Comparison of ENCODE assay signal across 8 cellular contexts in genomic region chr18:24397694-24398365, GRCh38. TPM values are rescaled to one million over a fixed set of nuclear protein-coding genes. Genes with fewer than 3 reads are reported as not detected.
DNase-seq lines count a peak whose midpoint lies in the region; ATAC-seq and TF ChIP-seq lines count a peak whose summit lies in the region.

Gene OSBPL1A (minus strand): TSS chr18:24397824. CDS start chr18:24377533, 20,291 bp downstream.

- no peak for TF ChIP-seq RAD21 in neural cell (conservative IDR thresholded peaks at IDR 0.05)

- intact Hi-C loops in activated naive CD4-positive, alpha-beta T cell treated with anti-CD3 and anti-CD28 coated beads for 36 hours (cut with micrococcal nuclease): loop anchor here (1.0 to 10.0 kb wide), 7 partner anchors 15 to 957 kb away; partner anchors contain the start of genes IMPACT, RMC1 and ZNF521

- no peaks in the 10 kb centered on the region for H3K9me3 ChIP-seq in neural cell (ENCODE audit: low read length)

- H3K4me2 ChIP-seq in neural cell (ENCODE audit: low read length): peak within 1 kb of the TSS; percentile 78

- no peaks in the 10 kb centered on the region for H3K36me3 ChIP-seq in neural cell (ENCODE audit: insufficient read depth, low read length)

- no peak within 1 kb of the TSS for H3K27ac Mint-ChIP-seq in activated naive CD4-positive, alpha-beta T cell treated with anti-CD3 and anti-CD28 coated beads for 36 hours

- TF ChIP-seq CTCF in foreskin keratinocyte (conservative IDR thresholded peaks at IDR 0.05) (peak; percentile 24), neural cell (IDR thresholded peaks at IDR 0.05; ENCODE audit: poor library complexity, severe bottlenecking) (no peak)

- H3K4me1 Mint-ChIP-seq in activated naive CD4-positive, alpha-beta T cell treated with anti-CD3 and anti-CD28 coated beads for 36 hours (ENCODE audit: low read depth): peaks cover 18% of the 10 kb centered on the region

- no peaks in the 10 kb centered on the region for H3F3A ChIP-seq in neural cell (ENCODE audit: insufficient read depth, low read length, poor library complexity, severe bottlenecking)

- H3K9me2 ChIP-seq in neural cell (ENCODE audit: insufficient read depth, low read length): no peaks in the 10 kb centered on the region

- DNase-seq in A172 (ENCODE audit: low spot score): peak; percentile 93
- DNase-seq in NAMALWA (ENCODE audit: low spot score): peak; percentile 61
- peak; percentile 94 for DNase-seq in SK-N-DZ (ENCODE audit: low spot score)
- peak; percentile 88 for DNase-seq in activated naive CD4-positive, alpha-beta T cell treated with anti-CD3 and anti-CD28 coated beads for 36 hours
- peak; percentile 71 to 83 for DNase-seq in foreskin keratinocyte
- peak; percentile 85 for DNase-seq in stimulated activated naive CD8-positive, alpha-beta T cell treated with anti-CD3 and anti-CD28 coated beads, Interleukin-15, Interleukin-2, amounts not matched to agents 100 U/mL and 50 U/mL, for 24 hours

- ATAC-seq in GM19463 (IDR thresholded peaks at IDR 0.05; ENCODE audit: unreplicated experiment) (peak; percentile 72), foreskin keratinocyte (peak; percentile 92)
- ATAC-seq in stimulated activated naive CD8-positive, alpha-beta T cell treated with anti-CD3 and anti-CD28 coated beads, Interleukin-15, Interleukin-2, amounts not matched to agents 100 U/mL and 50 U/mL, for 24 hours: peak; percentile 86

- H2AFZ ChIP-seq in neural cell (ENCODE audit: low read depth, low read length): peak within 1 kb of the TSS; percentile 93

- no peaks in the 10 kb centered on the region for H3K27me3 ChIP-seq in foreskin keratinocyte
- no peaks in the 10 kb centered on the region for H3K27me3 ChIP-seq in neural cell (ENCODE audit: insufficient read depth, low read depth, low read length)

- no peaks in the 10 kb centered on the region for H3K36me3 Mint-ChIP-seq in activated naive CD4-positive, alpha-beta T cell treated with anti-CD3 and anti-CD28 coated beads for 36 hours (ENCODE audit: low read depth)

- peak within 1 kb of the TSS; percentile 41 for H3K27ac ChIP-seq in foreskin keratinocyte
- H3K27ac ChIP-seq in neural cell (ENCODE audit: low read length): peak within 1 kb of the TSS; percentile 57

- peaks cover 4% of the 10 kb centered on the region for H3K79me2 ChIP-seq in neural cell (replicated peaks; ENCODE audit: insufficient read depth, low read length)

- CTCF ChIA-PET in activated naive CD4-positive, alpha-beta T cell treated with anti-CD3 and anti-CD28 coated beads for 36 hours (lab: Charles Lee): interaction anchor here (0.8 to 2.2 kb wide), 8 partner anchors 28 to 91 kb away, joined by 3 to 9 read pairs (median 4); no protein-coding TSS in a partner anchor

- peak within 1 kb of the TSS; percentile 78 for H3K9ac ChIP-seq in neural cell (ENCODE audit: low read length)

- H4K20me1 ChIP-seq in neural cell (ENCODE audit: insufficient read depth): no peaks in the 10 kb centered on the region

- H3K4me3 Mint-ChIP-seq in activated naive CD4-positive, alpha-beta T cell treated with anti-CD3 and anti-CD28 coated beads for 36 hours: peak within 1 kb of the TSS; percentile 76

- TF ChIP-seq EP300 in neural cell (conservative IDR thresholded peaks at IDR 0.05; ENCODE audit: poor library complexity, severe bottlenecking): no peak

- H3K27me3 Mint-ChIP-seq in activated naive CD4-positive, alpha-beta T cell treated with anti-CD3 and anti-CD28 coated beads for 36 hours (ENCODE audit: low read depth): peaks cover 15% of the 10 kb centered on the region

- peaks cover 8% of the 10 kb centered on the region for H3K4me1 ChIP-seq in foreskin keratinocyte

- H3K9me3 Mint-ChIP-seq in activated naive CD4-positive, alpha-beta T cell treated with anti-CD3 and anti-CD28 coated beads for 36 hours: no peaks in the 10 kb centered on the region

- peak within 1 kb of the TSS; percentile 98 for H3K4me3 ChIP-seq in neural cell (ENCODE audit: low read length)

TF ChIP-seq in neural cell, 6 proteins besides CTCF, POLR2A, EP300 and RAD21:
- TF ChIP-seq SMC3 (conservative IDR thresholded peaks at IDR 0.05; ENCODE audit: poor library complexity) (no peak), EZH2 (IDR thresholded peaks at IDR 0.05; ENCODE audit: borderline replicate concordance, insufficient read depth, low read length, poor library complexity, severe bottlenecking) (no peak), TAF1 (IDR thresholded peaks at IDR 0.05; ENCODE audit: low read depth) (peak; percentile 22), MXI1 (conservative IDR thresholded peaks at IDR 0.05; ENCODE audit: poor library complexity, severe bottlenecking) (no peak), POLR2AphosphoS5 (IDR thresholded peaks at IDR 0.05) (peak; percentile 67)
- TF ChIP-seq, protein P1, sequence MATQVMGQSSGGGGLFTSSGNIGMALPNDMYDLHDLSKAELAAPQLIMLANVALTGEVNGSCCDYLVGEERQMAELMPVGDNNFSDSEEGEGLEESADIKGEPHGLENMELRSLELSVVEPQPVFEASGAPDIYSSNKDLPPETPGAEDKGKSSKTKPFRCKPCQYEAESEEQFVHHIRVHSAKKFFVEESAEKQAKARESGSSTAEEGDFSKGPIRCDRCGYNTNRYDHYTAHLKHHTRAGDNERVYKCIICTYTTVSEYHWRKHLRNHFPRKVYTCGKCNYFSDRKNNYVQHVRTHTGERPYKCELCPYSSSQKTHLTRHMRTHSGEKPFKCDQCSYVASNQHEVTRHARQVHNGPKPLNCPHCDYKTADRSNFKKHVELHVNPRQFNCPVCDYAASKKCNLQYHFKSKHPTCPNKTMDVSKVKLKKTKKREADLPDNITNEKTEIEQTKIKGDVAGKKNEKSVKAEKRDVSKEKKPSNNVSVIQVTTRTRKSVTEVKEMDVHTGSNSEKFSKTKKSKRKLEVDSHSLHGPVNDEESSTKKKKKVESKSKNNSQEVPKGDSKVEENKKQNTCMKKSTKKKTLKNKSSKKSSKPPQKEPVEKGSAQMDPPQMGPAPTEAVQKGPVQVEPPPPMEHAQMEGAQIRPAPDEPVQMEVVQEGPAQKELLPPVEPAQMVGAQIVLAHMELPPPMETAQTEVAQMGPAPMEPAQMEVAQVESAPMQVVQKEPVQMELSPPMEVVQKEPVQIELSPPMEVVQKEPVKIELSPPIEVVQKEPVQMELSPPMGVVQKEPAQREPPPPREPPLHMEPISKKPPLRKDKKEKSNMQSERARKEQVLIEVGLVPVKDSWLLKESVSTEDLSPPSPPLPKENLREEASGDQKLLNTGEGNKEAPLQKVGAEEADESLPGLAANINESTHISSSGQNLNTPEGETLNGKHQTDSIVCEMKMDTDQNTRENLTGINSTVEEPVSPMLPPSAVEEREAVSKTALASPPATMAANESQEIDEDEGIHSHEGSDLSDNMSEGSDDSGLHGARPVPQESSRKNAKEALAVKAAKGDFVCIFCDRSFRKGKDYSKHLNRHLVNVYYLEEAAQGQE (IDR thresholded peaks at IDR 0.05; ENCODE audit: borderline replicate concordance): no peak

RNA-seq across cellular contexts. Expression of gene OSBPL1A, which starts in this region (rescaled TPM):
- total RNA-seq in A172 (2014; rRNA removed; shearing (Covaris generic)): 54.2 and 76.9 TPM in 2 replicates
- 43.1 and 44.5 TPM in 2 replicates for polyA plus RNA-seq in SK-N-DZ (2014; cell fraction: cytosol; rRNA removed)
- 38.7 and 42.1 TPM in 2 replicates for polyA plus RNA-seq in SK-N-DZ (2014; cell fraction: nucleus; rRNA removed)
- total RNA-seq in activated naive CD4-positive, alpha-beta T cell treated with anti-CD3 and anti-CD28 coated beads for 36 hours: 1 to 10 TPM; 2.4 to 2.7 TPM
- total RNA-seq in foreskin keratinocyte: 24.7 and 25.5 TPM in 2 replicates
- 9.9 and 11.5 TPM in 2 replicates for polyA plus RNA-seq in foreskin keratinocyte
- polyA plus RNA-seq in neural cell: 19.2 and 24.9 TPM in 2 replicates
- 25.1 and 34.5 TPM in 2 replicates for polyA minus RNA-seq in neural cell

Comparison
In these comparisons a context has a peak if more than half of its experiments do, and no peak if none do; other contexts are left out.
1. Peak in every context shown above with its lines: DNase-seq, ATAC-seq, H3K4me3 ChIP-seq and H3K27ac ChIP-seq.